29 cellular contexts compared by ENCODE assay signal in genomic region chr3:136937175-136937574, GRCh38.
"Had no signal": no experiment of that assay in that cellular context is flagged by ENCODE, and none has a peak within 500 bp of the region (broad histone marks: within the 10 kb centered on the region; RNA-seq: fewer than 3 reads in every experiment).

No MANE protein-coding gene starts in this region.

- FAIRE-seq: astrocyte, bronchial epithelial cell, TTC549 had no signal

- DNase-seq: activated B cell treated with CpG ODN at 0.5 μM for 24 hours; activated CD4-positive, alpha-beta T cell treated with anti-CD3 and anti-CD28 coated beads for 48 hours; activated CD4-positive, alpha-beta T cell treated with anti-CD3 and anti-CD28 coated beads, Interleukin-2, amount 50 U/mL, for 1 hour; activated CD4-positive, alpha-beta T cell treated with anti-CD3 and anti-CD28 coated beads, Interleukin-2, amount 50 U/mL, for 48 hours; activated CD8-positive, alpha-beta memory T cell treated with anti-CD3 and anti-CD28 coated beads for 24 hours; activated CD8-positive, alpha-beta T cell treated with anti-CD3 and anti-CD28 coated beads for 36 hours; activated effector memory CD4-positive, alpha-beta T cell treated with Interleukin-2 at 50 U/mL for 16 hours; activated gamma-delta T cell treated with Interleukin-2 at 50 U/mL for 16 hours; activated naive CD4-positive, alpha-beta T cell treated with anti-CD3 and anti-CD28 coated beads, Interleukin-2, amount 50 U/mL, for 16 hours; activated naive CD4-positive, alpha-beta T cell treated with Interleukin-2 at 50 U/mL for 16 hours; activated T-cell treated with anti-CD3 and anti-CD28 coated beads, Interleukin-2, amount 50 U/mL, for 4 hours; amniotic stem cell; anterior cingulate cortex; brain microvascular endothelial cell; cortex of kidney; effector CD4-positive, alpha-beta T cell; effector memory CD8-positive, alpha-beta T cell; esophagus squamous epithelium; foreskin melanocyte; heart right ventricle; T-helper 2 cell had no signal

- H3K9me3 Mint-ChIP-seq: activated T-cell treated with anti-CD3 and anti-CD28 coated beads, Interleukin-2, amount 50 U/mL, for 4 hours; activated T-helper 17 cell treated with anti-CD3 and anti-CD28 coated beads, Interleukin-2, amount 50 U/mL, for 72 hours; effector memory CD8-positive, alpha-beta T cell had no signal

- H3K9me3 ChIP-seq: esophagus squamous epithelium had no signal

- H3K4me3 Mint-ChIP-seq: activated B cell treated with CpG ODN at 0.5 μM for 24 hours; activated CD8-positive, alpha-beta T cell treated with anti-CD3 and anti-CD28 coated beads for 36 hours; activated naive CD8-positive, alpha-beta T cell; activated T-cell treated with anti-CD3 and anti-CD28 coated beads, Interleukin-2, amount 50 U/mL, for 4 hours; activated T-helper 17 cell treated with anti-CD3 and anti-CD28 coated beads, Interleukin-2, amount 50 U/mL, for 72 hours; effector memory CD8-positive, alpha-beta T cell had no signal

- H3K27ac ChIP-seq: brain microvascular endothelial cell, gastroesophageal sphincter, VCaP had no signal

- ATAC-seq: activated CD4-positive, CD25-positive, alpha-beta regulatory T cell treated with anti-CD3 and anti-CD28 coated beads, Interleukin-2, amount 50 U/mL, for 24 hours; activated CD8-positive, alpha-beta T cell treated with anti-CD3 and anti-CD28 coated beads for 36 hours; activated T-cell treated with anti-CD3 and anti-CD28 coated beads, Interleukin-2, amount 50 U/mL, for 4 hours; activated T-helper 17 cell treated with anti-CD3 and anti-CD28 coated beads, Interleukin-2, amount 50 U/mL, for 72 hours; effector memory CD8-positive, alpha-beta T cell; gastroesophageal sphincter; heart right ventricle had no signal

- H3K27me3 Mint-ChIP-seq: activated B cell treated with CpG ODN at 0.5 μM for 24 hours; activated CD8-positive, alpha-beta T cell treated with anti-CD3 and anti-CD28 coated beads for 36 hours; activated naive CD8-positive, alpha-beta T cell; activated T-helper 17 cell treated with anti-CD3 and anti-CD28 coated beads, Interleukin-2, amount 50 U/mL, for 72 hours; effector memory CD8-positive, alpha-beta T cell had no signal

- H3K27me3 ChIP-seq: brain microvascular endothelial cell, esophagus squamous epithelium, gastroesophageal sphincter, heart right ventricle had no signal

- H3K4me3 ChIP-seq: esophagus squamous epithelium, gastroesophageal sphincter, heart right ventricle had no signal

- H3K27ac Mint-ChIP-seq: activated B cell treated with CpG ODN at 0.5 μM for 24 hours; activated CD8-positive, alpha-beta T cell treated with anti-CD3 and anti-CD28 coated beads for 36 hours; activated naive CD8-positive, alpha-beta T cell had no signal
